In genomic region chr10:116787893-116788665, GRCh38 we compare ENCODE assay signal across 1 cellular context.
TF ChIP-seq lines count a peak whose summit lies in the region.

No MANE protein-coding gene starts in this region.

TF ChIP-seq in H1, 55 proteins besides CTCF, POLR2A, EP300 and RAD21 (continued from another document):
- TF ChIP-seq SRF (IDR thresholded peaks at IDR 0.05; ENCODE audit: low read depth, low read length) (no peak), TAF7 (optimal IDR thresholded peaks at IDR 0.05; ENCODE audit: borderline replicate concordance, low read depth, low read length) (no peak), CREB1 (IDR thresholded peaks at IDR 0.05) (0 out of 2 replicates have a peak, but pooled peaks have one; percentile 26), BCL11A (IDR thresholded peaks at IDR 0.05; ENCODE audit: low read depth in 2 of 2, low read length in 2 of 2) (no peak), JUN (IDR thresholded peaks at IDR 0.05; ENCODE audit: low read depth, low read length) (no peak), USF2 (IDR thresholded peaks at IDR 0.05; ENCODE audit: low read length) (no peak), HDAC6 (IDR thresholded peaks at IDR 0.05; ENCODE audit: low read depth, low read length) (no peak), TEAD4 (IDR thresholded peaks at IDR 0.05; ENCODE audit: low read depth, low read length) (0 out of 2 replicates have a peak, but pooled peaks have one; percentile 12), KDM4A (IDR thresholded peaks at IDR 0.05; ENCODE audit: low read depth, low read length, severe bottlenecking) (peak; percentile 42), SIN3A (conservative IDR thresholded peaks at IDR 0.05 in 1 of 2, IDR thresholded peaks at IDR 0.05 in 1 of 2; ENCODE audit: low read depth in 1 of 2, low read length in 2 of 2) (0 out of 4 replicates have a peak, but pooled peaks of 1 of the 2 experiments have one; percentile 34), SP2 (IDR thresholded peaks at IDR 0.05; ENCODE audit: low read length) (no peak), BACH1 (IDR thresholded peaks at IDR 0.05; ENCODE audit: low read length) (no peak), SAP30 (IDR thresholded peaks at IDR 0.05; ENCODE audit: insufficient read depth, insufficient replicate concordance, low read length) (no peak), CHD1 (IDR thresholded peaks at IDR 0.05; ENCODE audit: low read depth, low read length) (no peak), EZH2 (IDR thresholded peaks at IDR 0.05; ENCODE audit: low read depth, low read length, severe bottlenecking) (no peak), CBX8 (IDR thresholded peaks at IDR 0.05; ENCODE audit: borderline replicate concordance, low read depth, low read length) (no peak), CEBPB (IDR thresholded peaks at IDR 0.05; ENCODE audit: low read depth, low read length) (peak; percentile 22; the same call in 1 of the 2 replicates), RBBP5 (IDR thresholded peaks at IDR 0.05; ENCODE audit: borderline replicate concordance, low read depth, low read length) (no peak), RFX5 (IDR thresholded peaks at IDR 0.05; ENCODE audit: borderline replicate concordance, low read depth, low read length) (no peak), CHD7 (IDR thresholded peaks at IDR 0.05; ENCODE audit: insufficient replicate concordance, low read length) (no peak), TBP (IDR thresholded peaks at IDR 0.05; ENCODE audit: low read depth, low read length) (no peak), YY1 (IDR thresholded peaks at IDR 0.05; ENCODE audit: low read depth, low read length) (peak; percentile 65; the same call in 1 of the 2 replicates), SIX5 (IDR thresholded peaks at IDR 0.05; ENCODE audit: low read depth, low read length) (no peak), GABPA (IDR thresholded peaks at IDR 0.05; ENCODE audit: borderline replicate concordance, insufficient read depth, low read length) (peak; percentile 63; the same call in 1 of the 2 replicates), CHD2 (IDR thresholded peaks at IDR 0.05; ENCODE audit: low read length) (no peak), TCF12 (IDR thresholded peaks at IDR 0.05; ENCODE audit: low read depth, low read length) (no peak), ZNF274 (IDR thresholded peaks at IDR 0.05; ENCODE audit: borderline replicate concordance, extremely low read depth, low read length) (no peak), ASH2L (IDR thresholded peaks at IDR 0.05; ENCODE audit: low read length) (peak; percentile 46), BRCA1 (IDR thresholded peaks at IDR 0.05; ENCODE audit: low read depth, low read length) (no peak), GTF2F1 (IDR thresholded peaks at IDR 0.05; ENCODE audit: borderline replicate concordance, low read depth, low read length) (no peak; the same call in 1 of the 2 replicates), KDM1A (IDR thresholded peaks at IDR 0.05; ENCODE audit: borderline replicate concordance, low read length) (no peak), ATF2 (IDR thresholded peaks at IDR 0.05; ENCODE audit: low read length) (no peak), ATF3 (IDR thresholded peaks at IDR 0.05; ENCODE audit: insufficient read depth, low read depth, low read length) (no peak), NRF1 (IDR thresholded peaks at IDR 0.05; ENCODE audit: low read depth, low read length) (no peak), PHF8 (conservative IDR thresholded peaks at IDR 0.05; ENCODE audit: low read depth, low read length) (no peak), MAFK (IDR thresholded peaks at IDR 0.05; ENCODE audit: low read depth, low read length) (no peak), NANOG (IDR thresholded peaks at IDR 0.05; ENCODE audit: insufficient read depth, low read depth, low read length, poor library complexity, severe bottlenecking) (no peak), JUND (IDR thresholded peaks at IDR 0.05; ENCODE audit: low read length) (no peak; the same call in 1 of the 2 replicates)
